Comparison of ENCODE assay signal across 10 cellular contexts in the genomic region with DNA sequence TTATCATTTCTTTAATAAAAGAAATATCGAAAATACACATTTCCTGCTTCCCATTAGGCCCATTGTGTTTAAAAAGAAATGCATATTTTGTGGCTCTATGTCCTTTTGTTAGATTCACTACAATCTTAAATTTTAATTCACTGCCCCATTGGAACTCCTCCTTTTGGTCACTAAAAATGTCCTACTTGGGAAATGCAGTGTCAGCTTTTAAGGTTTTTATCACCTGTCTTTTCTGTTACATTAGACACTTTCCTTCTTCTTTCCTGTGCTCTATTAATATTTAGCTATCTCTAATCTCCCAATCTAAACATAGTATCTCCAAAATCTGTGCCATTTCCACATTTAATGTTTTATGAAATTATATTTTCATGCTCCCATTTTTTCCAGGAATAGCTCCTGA.
"Had no signal": no experiment of that assay in that cellular context is flagged by ENCODE, and none has a peak within 500 bp of the region (broad histone marks: within the 10 kb centered on the region; RNA-seq: fewer than 3 reads in every experiment).

No MANE protein-coding gene starts in this region.

- H3K36me3 ChIP-seq: HAP-1 had no signal

- H3K4me3 Mint-ChIP-seq: GM23338, HFFc6 had no signal

- DNase-seq: GM23248, GOT3, H7, HCEC 1CT, HFFc6 had no signal

- H3K4me3 ChIP-seq: GM23248, GM23338, HAP-1 had no signal

- H3K4me1 ChIP-seq: HAP-1 had no signal

- ATAC-seq: GM23338, HCT116 had no signal

- H3K9me3 Mint-ChIP-seq: GM23338 had no signal

- H3K9ac ChIP-seq: GM23248 had no signal

- H3K27ac ChIP-seq: GM23248 had no signal

- H2AFZ ChIP-seq: GM23248, GM23338 had no signal

- FAIRE-seq: H1, H54 had no signal

- H3K9me3 ChIP-seq: HAP-1 had no signal

- H3K27ac Mint-ChIP-seq: GM23338, HFFc6 had no signal

- H3K4me2 ChIP-seq: GM23338 had no signal
